9 cellular contexts compared by ENCODE assay signal in genomic region chr7:132249591-132249971, GRCh38.
DNase-seq lines count a peak whose midpoint lies in the region; ATAC-seq, FAIRE-seq and TF ChIP-seq lines count a peak whose summit lies in the region.
"Had no signal": no experiment of that assay in that cellular context is flagged by ENCODE, and none has a peak within 500 bp of the region (broad histone marks: within the 10 kb centered on the region; RNA-seq: fewer than 3 reads in every experiment).

No MANE protein-coding gene starts in this region.

- ATAC-seq in HG03457 (IDR thresholded peaks at IDR 0.05; ENCODE audit: unreplicated experiment): no peak

- TF ChIP-seq POLR2A in H54 (IDR thresholded peaks at IDR 0.05; ENCODE audit: low read depth, low read length): no peak

- FAIRE-seq in H54 (lab: Jason Lieb, UNC): no peak

- DNase-seq in ACHN (peak; percentile 33), H54 (ENCODE audit: insufficient read length, low spot score) (peak; percentile 23), SW480 (ENCODE audit: low spot score) (peak; percentile 38), iPS-NIHi11 (ENCODE audit: low spot score) (peak; percentile 70), occipital lobe (lab: John Stamatoyannopoulos, UW) (no peak), NCI-H2029 treated with DMSO at 0.1 percent for 48 hours (lab: John Stamatoyannopoulos, UW) (no peak), globus pallidus (ENCODE audit: low spot score) (no peak)
- DNase-seq: lower lobe of right lung had no signal

- in situ Hi-C loops in ACHN (cut with HindIII; ENCODE audit: low pct_ligation_motif_present, low pct_unique_long_range_greater_than_20kb, low sequenced_read_pairs): no loop called here

Comparison
In these comparisons a context has a peak if more than half of its experiments do, and no peak if none do; other contexts are left out.
1. DNase-seq: peak in ACHN (single experiment), H54 (single experiment), SW480 (single experiment) and iPS-NIHi11 (single experiment); none in occipital lobe (single experiment), NCI-H2029 treated with DMSO at 0.1 percent for 48 hours (single experiment) and globus pallidus (single experiment).